In the genomic region with DNA sequence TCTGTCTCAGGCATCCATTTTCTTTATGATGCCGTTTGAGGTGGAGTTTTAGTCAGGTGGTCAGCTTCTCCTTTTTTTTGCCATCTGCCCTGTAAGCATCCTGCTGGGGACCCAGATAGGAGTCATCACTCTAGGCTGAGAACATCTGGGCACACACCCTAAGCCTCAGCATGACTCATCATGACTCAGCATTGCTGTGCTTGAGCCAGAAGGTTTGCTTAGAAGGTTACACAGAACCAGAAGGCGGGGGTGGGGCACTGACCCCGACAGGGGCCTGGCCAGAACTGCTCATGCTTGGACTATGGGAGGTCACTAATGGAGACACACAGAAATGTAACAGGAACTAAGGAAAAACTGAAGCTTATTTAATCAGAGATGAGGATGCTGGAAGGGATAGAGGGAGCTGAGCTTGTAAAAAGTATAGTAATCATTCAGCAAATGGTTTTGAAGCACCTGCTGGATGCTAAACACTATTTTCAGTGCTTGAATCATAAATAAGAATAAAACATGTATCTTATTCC, we compare ENCODE assay signal across 10 cellular contexts. TPM values are rescaled to one million over a fixed set of nuclear protein-coding genes. Genes with fewer than 3 reads are reported as not detected.
DNase-seq lines count a peak whose midpoint lies in the region; ATAC-seq, FAIRE-seq and TF ChIP-seq lines count a peak whose summit lies in the region.
"Had no signal": no experiment of that assay in that cellular context is flagged by ENCODE, and none has a peak within 500 bp of the region (broad histone marks: within the 10 kb centered on the region; RNA-seq: fewer than 3 reads in every experiment).

No MANE protein-coding gene starts in this region.

- TF ChIP-seq CTCF in Calu3 (IDR thresholded peaks at IDR 0.05; ENCODE audit: unreplicated experiment) (no peak), bronchial epithelial cell (IDR thresholded peaks at IDR 0.05; ENCODE audit: insufficient read depth, low read length, severe bottlenecking) (no peak)

- H3K27ac Mint-ChIP-seq in Calu3 (ENCODE audit: unreplicated experiment), result no peak overlapping the region

- H3K23ac ChIP-seq in mesendoderm (ENCODE audit: low read length), result no peak overlapping the region

- no peak overlapping the region for H3K56ac ChIP-seq in mesendoderm (ENCODE audit: low read length)

- no peak overlapping the region for H3K4me3 ChIP-seq in bronchial epithelial cell (ENCODE audit: low read depth, low read length)
- no peak overlapping the region for H3K4me3 ChIP-seq in mesendoderm (ENCODE audit: low read length)

- no peak overlapping the region for H3K27ac ChIP-seq in mesendoderm (ENCODE audit: low read depth, low read length)

- H3K18ac ChIP-seq in mesendoderm (ENCODE audit: low read length), result no peak overlapping the region

- peaks cover 8% of the 10 kb centered on the region for H3K4me1 Mint-ChIP-seq in Calu3 (ENCODE audit: low read depth, unreplicated experiment)

- WGBS in mesendoderm (ENCODE audit: extremely low coverage, insufficient coverage, low lambda C conversion rate), result no CpG with 5 or more reads among the region's 3 CpGs

- no peak overlapping the region for H2AK5ac ChIP-seq in mesendoderm (ENCODE audit: low read length)

- H2BK120ac ChIP-seq in mesendoderm (ENCODE audit: low read depth, low read length), result no peak overlapping the region

- no peak overlapping the region for H3K4ac ChIP-seq in mesendoderm (ENCODE audit: low read depth, low read length)

- BruUV-seq in Calu3 (replicated peaks; lab: Mats Ljungman, UMichigan), result no TSS peak

- CTCF ChIA-PET in Calu3 (lab: Charles Lee), result no interaction called here

- no peaks in the 10 kb centered on the region for H3K27me3 Mint-ChIP-seq in Calu3 (ENCODE audit: unreplicated experiment)

- no peak overlapping the region for H4K5ac ChIP-seq in mesendoderm (ENCODE audit: low read length)

- H3K4me3 Mint-ChIP-seq in Calu3 (ENCODE audit: low read depth, unreplicated experiment), result no peak overlapping the region

- ATAC-seq in GM18868 (IDR thresholded peaks at IDR 0.05; ENCODE audit: unreplicated experiment) (peak; percentile 97), HG02938 (IDR thresholded peaks at IDR 0.05; ENCODE audit: unreplicated experiment) (peak; percentile 95)

- H2BK5ac ChIP-seq in mesendoderm (ENCODE audit: low read length), result no peak overlapping the region

- no peaks in the 10 kb centered on the region for H3K36me3 ChIP-seq in bronchial epithelial cell (ENCODE audit: control insufficient read depth, insufficient read depth, low read length)
- no peaks in the 10 kb centered on the region for H3K36me3 ChIP-seq in mesendoderm (ENCODE audit: control insufficient read depth, insufficient read depth, low read length)

- H2BK15ac ChIP-seq in mesendoderm (replicated peaks; ENCODE audit: low read depth), result no peak overlapping the region

- no peaks in the 10 kb centered on the region for H3K79me2 ChIP-seq in mesendoderm (ENCODE audit: control insufficient read depth, insufficient read depth, low read length)

- H4K8ac ChIP-seq in mesendoderm (ENCODE audit: low read depth, low read length), result no peak overlapping the region

- intact Hi-C loops in Calu3 (cut with micrococcal nuclease; ENCODE audit: unreplicated experiment), result no loop called here

- no peaks in the 10 kb centered on the region for H3K36me3 Mint-ChIP-seq in Calu3 (ENCODE audit: insufficient read depth, unreplicated experiment)

- no peaks in the 10 kb centered on the region for H3K79me1 ChIP-seq in mesendoderm (ENCODE audit: low read length)

- DNase-seq in Calu3, result peak; percentile 40
- peak; percentile 81 for DNase-seq in NCI-H69 (lab: John Stamatoyannopoulos, UW)
- peak; percentile 99 for DNase-seq in bronchial epithelial cell (ENCODE audit: low read depth)
- peak; percentile 97 for DNase-seq in mesendoderm
- no peak for DNase-seq in D341Med (ENCODE audit: low spot score)
- DNase-seq in ecto neural progenitor cell (ENCODE audit: low spot score), result no peak

- no peaks in the 10 kb centered on the region for H3K9me3 Mint-ChIP-seq in Calu3 (ENCODE audit: low read depth, unreplicated experiment)

- peaks cover 3% of the 10 kb centered on the region for H3K4me1 ChIP-seq in mesendoderm (ENCODE audit: control insufficient read depth, low read depth, low read length)

- no peak overlapping the region for H3K4me2 ChIP-seq in mesendoderm (ENCODE audit: low read length)

- no peak overlapping the region for H3K9ac ChIP-seq in mesendoderm (ENCODE audit: low read length)

- no peak for FAIRE-seq in bronchial epithelial cell (lab: Jason Lieb, UNC)
- FAIRE-seq: TTC549 had no signal

- H3K27me3 ChIP-seq in bronchial epithelial cell (ENCODE audit: control insufficient read depth, insufficient read depth, low read length), result no peaks in the 10 kb centered on the region
- no peaks in the 10 kb centered on the region for H3K27me3 ChIP-seq in mesendoderm (ENCODE audit: insufficient read depth, low read length, poor library complexity)

RNA-seq across cellular contexts. Expression of a gene that starts 10.9 kb away (rescaled TPM):
- total RNA-seq in Calu3 (2022), result not detected in 2 replicates
- total RNA-seq in bronchial epithelial cell, result not detected in 2 replicates
- 0.08 TPM for polyA plus RNA-seq in mesendoderm (2013, experiment 1 of 2)
- polyA plus RNA-seq in mesendoderm (2013, experiment 2 of 2), result 0.15 TPM
- polyA plus RNA-seq: neural cell had no signal

RNA-seq across cellular contexts. Expression of a gene that starts 21.1 kb away (rescaled TPM):
- total RNA-seq in Calu3 (2022), result not detected in 2 replicates
- total RNA-seq in bronchial epithelial cell, result not detected in 2 replicates
- polyA plus RNA-seq in mesendoderm (2013, experiment 1 of 2), result not detected
- not detected for polyA plus RNA-seq in mesendoderm (2013, experiment 2 of 2)
- polyA plus RNA-seq: neural cell had no signal

RNA-seq across cellular contexts. Expression of a gene that starts 26.1 kb away (rescaled TPM):
- total RNA-seq in Calu3 (2022) (not detected in 2 replicates), bronchial epithelial cell (not detected in 2 replicates)
- 0.21 TPM for polyA plus RNA-seq in mesendoderm (2013, experiment 1 of 2)
- 0.21 TPM for polyA plus RNA-seq in mesendoderm (2013, experiment 2 of 2)
- polyA plus RNA-seq: neural cell had no signal

RNA-seq across cellular contexts. Expression of a gene that starts 31.0 kb away (rescaled TPM):
- total RNA-seq in Calu3 (2022) (not detected in 2 replicates), bronchial epithelial cell (not detected in 2 replicates)
- polyA plus RNA-seq in mesendoderm (2013, experiment 1 of 2), result 0.18 TPM
- polyA plus RNA-seq in mesendoderm (2013, experiment 2 of 2), result 0.06 TPM
- polyA plus RNA-seq: neural cell had no signal

RNA-seq across cellular contexts. Expression of a gene that starts 43.5 kb away (rescaled TPM):
- not detected in 2 replicates for total RNA-seq in Calu3 (2022)
- total RNA-seq in bronchial epithelial cell, result not detected in 2 replicates
- polyA plus RNA-seq in mesendoderm (2013, experiment 1 of 2), result not detected
- not detected for polyA plus RNA-seq in mesendoderm (2013, experiment 2 of 2)
- polyA plus RNA-seq: neural cell had no signal

Comparison
In these comparisons a context has a peak if more than half of its experiments do, and no peak if none do; other contexts are left out.
1. DNase-seq: peak in Calu3 (single experiment), NCI-H69 (single experiment), bronchial epithelial cell (single experiment) and mesendoderm (single experiment); none in D341Med (single experiment) and ecto neural progenitor cell (single experiment).